Comparison of ENCODE assay signal across 24 cellular contexts in the genomic region with DNA sequence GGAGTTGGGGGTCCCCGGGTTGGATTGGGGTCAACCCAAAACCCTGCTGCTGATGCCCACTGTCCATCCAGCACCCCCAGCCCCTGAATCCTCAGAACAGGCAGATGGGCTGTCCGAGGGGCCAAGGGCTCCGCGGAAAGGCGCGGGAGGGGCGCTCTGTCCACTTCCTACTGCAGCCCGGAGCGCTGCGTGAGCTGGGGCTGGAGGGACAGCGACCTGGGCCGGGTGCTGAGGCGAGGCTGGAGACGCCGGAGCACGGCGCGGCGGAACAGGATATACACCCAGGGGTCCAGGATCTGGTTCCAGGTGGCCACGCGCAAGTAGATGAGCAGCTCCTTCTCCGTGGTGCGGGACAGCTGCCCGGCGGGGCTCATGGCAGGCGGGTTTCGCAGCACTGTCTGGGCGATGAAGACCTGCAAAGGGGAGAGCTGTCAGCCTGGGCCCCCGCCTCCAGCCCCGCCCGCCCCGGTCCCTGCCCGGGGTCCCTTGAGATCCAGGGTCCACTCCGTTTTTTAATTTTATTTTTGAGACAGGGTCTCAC. TPM values are rescaled to one million over a fixed set of nuclear protein-coding genes. Genes with fewer than 3 reads are reported as not detected.
A peak's percentile ranks its signal among the peaks of the same experiment; 100 is the strongest.
DNase-seq lines count a peak whose midpoint lies in the region; ATAC-seq, FAIRE-seq and TF ChIP-seq lines count a peak whose summit lies in the region.
"Had no signal": no experiment of that assay in that cellular context is flagged by ENCODE, and none has a peak within 500 bp of the region (broad histone marks: within the 10 kb centered on the region; RNA-seq: fewer than 3 reads in every experiment).

No MANE protein-coding gene starts in this region.

- no peak for TF ChIP-seq POLR2A in K562 (conservative IDR thresholded peaks at IDR 0.05)

- no peaks in the 10 kb centered on the region for H3K9me2 ChIP-seq in hepatocyte (replicated peaks; ENCODE audit: insufficient read depth)

- no peaks in the 10 kb centered on the region for H3K79me1 ChIP-seq in neuronal stem cell (ENCODE audit: low read depth, low read length)

- H3K4me2 ChIP-seq in K562 (ENCODE audit: insufficient read depth, low read length) (no peak overlapping the region), neuronal stem cell (ENCODE audit: insufficient read depth, low read length, poor library complexity, severe bottlenecking) (no peak overlapping the region), hepatocyte (no peak overlapping the region)
- H3K4me2 ChIP-seq: A549; BLaER1 treated with 17β-estradiol and CSF1 and Interleukin-3, amounts not matched to agents 10 nM and 100 nM had no signal

- H3K14ac ChIP-seq in neuronal stem cell (ENCODE audit: low read length), result no peak overlapping the region

- H4K20me1 ChIP-seq in K562 (replicated peaks; ENCODE audit: control insufficient read depth, insufficient read depth, low read length), result no peaks in the 10 kb centered on the region
- no peaks in the 10 kb centered on the region for H4K20me1 ChIP-seq in hepatocyte (ENCODE audit: insufficient read depth, poor library complexity, severe bottlenecking)
- H4K20me1 ChIP-seq: BLaER1 treated with 17β-estradiol and CSF1 and Interleukin-3, amounts not matched to agents 10 nM and 100 nM had no signal

- no peak overlapping the region for H3K23ac ChIP-seq in neuronal stem cell (ENCODE audit: low read depth, low read length, poor library complexity)

- H3K9ac ChIP-seq in K562 (ENCODE audit: insufficient read depth in 1 of 2, low read depth in 2 of 2, low read length in 2 of 2) (no peak overlapping the region; a peak in 1 of 4 replicates), neuronal stem cell (ENCODE audit: low read depth, low read length, poor library complexity) (no peak overlapping the region)
- H3K9ac ChIP-seq: BLaER1 treated with 17β-estradiol and CSF1 and Interleukin-3, amounts not matched to agents 10 nM and 100 nM had no signal

- POLR2A ChIA-PET in K562 (lab: Yijun Ruan, JAX), result interaction anchor here (0.9 to 1.2 kb wide), 2 partner anchors 12 to 19 kb away, joined by 3 to 4 read pairs; no protein-coding TSS in a partner anchor

- H3K4me3 ChIP-seq in H7 (ENCODE audit: insufficient read depth, low read depth, low read length) (no peak overlapping the region), K562 (no peak overlapping the region), neuronal stem cell (ENCODE audit: low read length in 2 of 2) (no peak overlapping the region), hepatocyte (no peak overlapping the region)
- H3K4me3 ChIP-seq: A549; BLaER1 treated with 17β-estradiol and CSF1 and Interleukin-3, amounts not matched to agents 10 nM and 100 nM had no signal

- H3K27me3 ChIP-seq in H7 (ENCODE audit: control insufficient read depth, insufficient read depth, low read length) (no peaks in the 10 kb centered on the region; the same call in 1 of the 2 replicates), K562 (ENCODE audit: control insufficient read depth in 2 of 2, insufficient read depth in 2 of 2, low read length in 2 of 2) (no peaks in the 10 kb centered on the region), neuronal stem cell (ENCODE audit: control insufficient read depth in 3 of 3, insufficient read depth in 3 of 3, low read depth in 1 of 3, low read length in 3 of 3) (no peaks in the 10 kb centered on the region), hepatocyte (peaks cover 6% of the 10 kb centered on the region)

- intact Hi-C loops in K562 (cut with micrococcal nuclease) (no loop called here), sciatic nerve (cut with DNase I) (no loop called here)

- no peak for TF ChIP-seq EP300 in K562 (IDR thresholded peaks at IDR 0.05; ENCODE audit: low read length)

- H2AFZ ChIP-seq in K562 (ENCODE audit: low read depth, low read length) (no peak overlapping the region), neuronal stem cell (ENCODE audit: low read length) (peak overlapping the region; percentile 40), hepatocyte (no peak overlapping the region)

- no TSS peak for BruUV-seq in K562 (replicated peaks; lab: Mats Ljungman, UMichigan)

- H3K79me2 ChIP-seq in K562 (ENCODE audit: control insufficient read depth, insufficient read depth, low read length), result no peaks in the 10 kb centered on the region
- no peaks in the 10 kb centered on the region for H3K79me2 ChIP-seq in hepatocyte

- no peak overlapping the region for H2BK12ac ChIP-seq in neuronal stem cell (ENCODE audit: low read length)

- H3K9me3 ChIP-seq in K562 (replicated peaks; ENCODE audit: control insufficient read depth, insufficient read depth, low read depth, low read length) (peaks cover 14% of the 10 kb centered on the region), neuronal stem cell (replicated peaks in 1 of 2; ENCODE audit: control insufficient read depth in 2 of 2, insufficient read depth in 1 of 2, low read depth in 1 of 2, low read length in 2 of 2) (peaks cover 0 to 2% of the 10 kb centered on the region in 2 donors), hepatocyte (ENCODE audit: low read depth) (no peaks in the 10 kb centered on the region)

- ATAC-seq in K562 (no peak), sciatic nerve (no peak), GM19351 (IDR thresholded peaks at IDR 0.05; ENCODE audit: unreplicated experiment) (no peak)
- ATAC-seq: A549; CD8-positive, alpha-beta T cell had no signal

- H3K36me3 ChIP-seq in H7 (replicated peaks; ENCODE audit: control insufficient read depth, insufficient read depth, low read length) (no peaks in the 10 kb centered on the region), K562 (ENCODE audit: control insufficient read depth, insufficient read depth, low read length) (peaks cover 14% of the 10 kb centered on the region; the same call in 1 of the 3 replicates), neuronal stem cell (replicated peaks in 1 of 2; ENCODE audit: control insufficient read depth in 2 of 2, insufficient read depth in 2 of 2, low read length in 2 of 2) (no peaks in the 10 kb centered on the region), hepatocyte (replicated peaks; ENCODE audit: insufficient read depth, low read depth) (no peaks in the 10 kb centered on the region)

- no peak for FAIRE-seq in K562 (lab: Jason Lieb, UNC)
- FAIRE-seq: A549, D721Med, G401.6, GM12891, GM19239 had no signal

- no peaks in the 10 kb centered on the region for H3K9me1 ChIP-seq in K562 (ENCODE audit: control insufficient read depth, insufficient read depth, low read length)

- no peak overlapping the region for H4K8ac ChIP-seq in neuronal stem cell (ENCODE audit: low read depth, low read length)

- no peak overlapping the region for H2BK5ac ChIP-seq in neuronal stem cell (ENCODE audit: low read length)

- 96% methylated on average over 18 of the region's 34 CpGs for WGBS in K562 (ENCODE audit: insufficient coverage, low coverage, missing lambda C conversion rate)
- WGBS in neuronal stem cell (ENCODE audit: extremely low coverage in 2 of 2, insufficient read length in 2 of 2, insufficient replicate concordance in 1 of 2), 2 donors, result no CpG with 5 or more reads among the region's 34 CpGs
- 93% methylated on average over 21 of the region's 34 CpGs for whole genome bisulfite sequencing in hepatocyte (ENCODE audit: low lambda C conversion rate, missing lambda C conversion rate)

- H2BK15ac ChIP-seq in neuronal stem cell (ENCODE audit: low read length), result peak overlapping the region; percentile 58

- DNase-seq in H7 (peak; percentile 62), NCI-H69 (lab: John Stamatoyannopoulos, UW) (peak; percentile 38), K562 (ENCODE audit: extremely low read depth in 1 of 4, low spot score in 3 of 4) (no peak), neuronal stem cell (ENCODE audit: low spot score) (no peak), sciatic nerve (ENCODE audit: low spot score) (no peak), hepatocyte (ENCODE audit: low spot score) (no peak)
- no peak for DNase-seq in stimulated activated CD4-positive, alpha-beta T cell treated with anti-CD3 and anti-CD28 coated beads, Interleukin-12 subunit alpha, Interleukin-12 subunit beta, amount 100 ng/mL, for 4 hours
- DNase-seq: AML-193; Caco-2; Calu3; CD4-positive, alpha-beta T cell; CD8-positive, alpha-beta T cell; DMS79 treated with DMSO at 0.1 percent for 48 hours; GF-D8 had no signal

- H2BK120ac ChIP-seq in neuronal stem cell (ENCODE audit: low read depth, low read length), result no peak overlapping the region

- peaks cover 0 to 20% of the 10 kb centered on the region in 2 experiments; a peak in 1 of 5 replicates for H3K4me1 ChIP-seq in K562 (replicated peaks in 1 of 2; ENCODE audit: control insufficient read depth in 2 of 2, insufficient read depth in 2 of 2, low read length in 2 of 2)
- H3K4me1 ChIP-seq in neuronal stem cell (ENCODE audit: control insufficient read depth in 2 of 2, insufficient read depth in 1 of 2, low read depth in 1 of 2, low read length in 2 of 2), result no peaks in the 10 kb centered on the region
- no peaks in the 10 kb centered on the region for H3K4me1 ChIP-seq in hepatocyte (ENCODE audit: insufficient read depth)
- H3K4me1 ChIP-seq: A549, Caco-2 had no signal

- no peak for TF ChIP-seq RAD21 in K562 (CRISPR knock-in tag; conservative IDR thresholded peaks at IDR 0.05 in 1 of 2, IDR thresholded peaks at IDR 0.05 in 1 of 2)

- H3K4ac ChIP-seq in neuronal stem cell (ENCODE audit: low read length), result no peak overlapping the region

- no peak for TF ChIP-seq CTCF in K562 (IDR thresholded peaks at IDR 0.05 in 2 of 3, conservative IDR thresholded peaks at IDR 0.05 in 1 of 3; ENCODE audit: insufficient read depth in 2 of 3, low read depth in 1 of 3, low read length in 3 of 3)
- TF ChIP-seq CTCF in hepatocyte (IDR thresholded peaks at IDR 0.05; ENCODE audit: poor library complexity), result no peak

- CTCF ChIA-PET in K562 (lab: Yijun Ruan, JAX; ENCODE audit: low intra/inter-chr PET ratio), result no interaction called here

- peak overlapping the region; percentile 75 for H2AK5ac ChIP-seq in neuronal stem cell (ENCODE audit: low read depth, low read length)

- H3K27ac ChIP-seq in K562 (ENCODE audit: extremely low read depth, low read depth, low read length) (no peak overlapping the region), neuronal stem cell (replicated peaks; ENCODE audit: low read length) (no peak overlapping the region), hepatocyte (no peak overlapping the region)
- H3K27ac ChIP-seq: 22Rv1; A549; BLaER1 treated with 17β-estradiol and CSF1 and Interleukin-3, amounts not matched to agents 10 nM and 100 nM; C4-2B had no signal

- H3K18ac ChIP-seq in neuronal stem cell (ENCODE audit: low read length), result peak overlapping the region; percentile 48

- in situ Hi-C loops in K562 (cut with MboI), result no loop called here

- no peak overlapping the region for H4K91ac ChIP-seq in neuronal stem cell (ENCODE audit: low read depth, low read length, poor library complexity)

RNA-seq across cellular contexts. Expression of a gene that starts 10.3 kb away (rescaled TPM):
- total RNA-seq in H7 (2014; rRNA removed; shearing (Covaris generic)), result 0.11 and 0.21 TPM in 2 replicates
- 2.6 and 7.5 TPM in 2 replicates for total RNA-seq in K562 (2011; cell fraction: chromatin; rRNA removed; ENCODE audit: low replicate concordance)
- total RNA-seq in K562 (2011; cell fraction: nucleolus; rRNA removed), result 3.8 and 5.5 TPM in 2 replicates
- total RNA-seq in K562 (2011; cell fraction: nucleoplasm; rRNA removed), result 3.2 and 4.0 TPM in 2 replicates
- total RNA-seq in K562 (2014; rRNA removed) (0.54 and 1.2 TPM in 2 replicates), K562 (2014; rRNA removed; fragmentation: Illumina TruSeq; extraction: Trizol) (0.83 and 0.91 TPM in 2 replicates), K562 (2015; rRNA removed; fragmentation: Illumina TruSeq; extraction: Trizol) (0.98 and 1.0 TPM in 2 replicates), K562 (2021) (3.3 and 3.9 TPM in 2 replicates), sciatic nerve (2.4 TPM), hepatocyte (0.04 TPM in 1 of 2 replicates, not detected in the other)
- polyA plus RNA-seq in K562 (2011; rRNA removed) (2.5 and 3.1 TPM in 2 replicates), K562 (2014; fragmentation: Illumina TruSeq; extraction: Trizol) (3.0 and 3.6 TPM in 2 replicates), K562 (2014; fragmentation: Nextera tagmentation; extraction: Ambion mirVana) (under 1 TPM in 1 of 2 experiments, not detected in 1; 0.03 TPM), K562 (2014; rRNA removed) (1.9 and 2.3 TPM in 2 replicates), hepatocyte (0.19 and 0.28 TPM in 2 replicates)
- polyA plus RNA-seq in K562 (2011; cell fraction: cytosol; rRNA removed), result 3.0 and 4.9 TPM in 2 replicates
- 5.3 and 8.9 TPM in 2 replicates for polyA plus RNA-seq in K562 (2011; cell fraction: nucleus; rRNA removed)
- 3.6 and 14.1 TPM in 2 replicates for polyA plus RNA-seq in K562 (2012)
- 2.0 and 3.2 TPM in 2 replicates for polyA minus RNA-seq in K562 (2011; rRNA and poly(A)+ RNA removed)
- polyA minus RNA-seq in K562 (2011; cell fraction: cytosol; rRNA and poly(A)+ RNA removed), result 5.9 and 6.7 TPM in 2 replicates
- 1.6 and 2.1 TPM in 2 replicates for polyA minus RNA-seq in K562 (2011; cell fraction: nucleus; rRNA and poly(A)+ RNA removed)
- 0.46 TPM for polyA plus RNA-seq in neuronal stem cell (2013, experiment 1 of 2)
- polyA plus RNA-seq in neuronal stem cell (2013, experiment 2 of 2), result 0.47 TPM
- total RNA-seq: A172, Caco-2, Calu3 had no signal

RNA-seq across cellular contexts. Expression of a gene that starts 11.1 kb away (rescaled TPM):
- total RNA-seq in H7 (2014; rRNA removed; shearing (Covaris generic)), result 0.18 and 0.45 TPM in 2 replicates
- total RNA-seq in K562 (2011; cell fraction: chromatin; rRNA removed; ENCODE audit: low replicate concordance), result 10.2 and 37.7 TPM in 2 replicates
- total RNA-seq in K562 (2011; cell fraction: nucleolus; rRNA removed), result 58.8 and 84.5 TPM in 2 replicates
- 27.7 and 36.4 TPM in 2 replicates for total RNA-seq in K562 (2011; cell fraction: nucleoplasm; rRNA removed)
- 2.5 and 5.2 TPM in 2 replicates for total RNA-seq in K562 (2014; rRNA removed)
- 2.3 and 2.8 TPM in 2 replicates for total RNA-seq in K562 (2014; rRNA removed; fragmentation: Illumina TruSeq; extraction: Trizol)
- total RNA-seq in K562 (2015; rRNA removed; fragmentation: Illumina TruSeq; extraction: Trizol), result 2.5 and 3.1 TPM in 2 replicates
- total RNA-seq in K562 (2021), result 21.0 and 24.0 TPM in 2 replicates
- 2.9 and 4.4 TPM in 2 replicates for polyA plus RNA-seq in K562 (2011; rRNA removed)
- 4.0 and 21.7 TPM in 2 replicates for polyA plus RNA-seq in K562 (2011; cell fraction: cytosol; rRNA removed)
- 3.7 and 12.5 TPM in 2 replicates for polyA plus RNA-seq in K562 (2011; cell fraction: nucleus; rRNA removed)
- 11.5 and 11.6 TPM in 2 replicates for polyA plus RNA-seq in K562 (2012)
- 4.3 and 6.7 TPM in 2 replicates for polyA plus RNA-seq in K562 (2014; fragmentation: Illumina TruSeq; extraction: Trizol)
- polyA plus RNA-seq in K562 (2014; fragmentation: Nextera tagmentation; extraction: Ambion mirVana), result 1 to 10 TPM; 1.5 to 2.6 TPM
- polyA plus RNA-seq in K562 (2014; rRNA removed), result 5.7 and 6.1 TPM in 2 replicates
- 0.90 and 1.6 TPM in 2 replicates for polyA minus RNA-seq in K562 (2011; rRNA and poly(A)+ RNA removed)
- polyA minus RNA-seq in K562 (2011; cell fraction: cytosol; rRNA and poly(A)+ RNA removed), result 17.4 and 19.6 TPM in 2 replicates
- polyA minus RNA-seq in K562 (2011; cell fraction: nucleus; rRNA and poly(A)+ RNA removed), result 3.1 and 6.1 TPM in 2 replicates
- polyA plus RNA-seq in neuronal stem cell (2013, experiment 1 of 2), result 0.11 TPM
- 0.12 TPM for polyA plus RNA-seq in neuronal stem cell (2013, experiment 2 of 2)
- total RNA-seq in sciatic nerve, result 11.2 TPM
- 0.12 and 0.70 TPM in 2 replicates for total RNA-seq in hepatocyte
- polyA plus RNA-seq in hepatocyte, result 1.2 and 2.0 TPM in 2 replicates

RNA-seq across cellular contexts. Expression of a gene that starts 22.8 kb away (rescaled TPM):
- total RNA-seq in H7 (2014; rRNA removed; shearing (Covaris generic)), result 109 and 124 TPM in 2 replicates
- total RNA-seq in K562 (2011; cell fraction: chromatin; rRNA removed; ENCODE audit: low replicate concordance), result 47.2 and 115 TPM in 2 replicates
- total RNA-seq in K562 (2011; cell fraction: nucleolus; rRNA removed), result 85.8 and 97.1 TPM in 2 replicates
- total RNA-seq in K562 (2011; cell fraction: nucleoplasm; rRNA removed), result 68.6 and 70.5 TPM in 2 replicates
- total RNA-seq in K562 (2014; rRNA removed) (137 and 148 TPM in 2 replicates), K562 (2014; rRNA removed; fragmentation: Illumina TruSeq; extraction: Trizol) (18.2 and 18.5 TPM in 2 replicates), K562 (2015; rRNA removed; fragmentation: Illumina TruSeq; extraction: Trizol) (37.6 and 38.6 TPM in 2 replicates), K562 (2021) (122 and 125 TPM in 2 replicates), sciatic nerve (72.9 TPM), hepatocyte (61.4 and 62.6 TPM in 2 replicates)
- polyA plus RNA-seq in K562 (2011; rRNA removed) (47.6 and 54.4 TPM in 2 replicates), K562 (2014; fragmentation: Illumina TruSeq; extraction: Trizol) (25.6 and 53.2 TPM in 2 replicates), K562 (2014; fragmentation: Nextera tagmentation; extraction: Ambion mirVana) (under 1 TPM; 0.35 to 0.78 TPM), K562 (2014; rRNA removed) (159 and 172 TPM in 2 replicates), hepatocyte (82.3 and 105 TPM in 2 replicates)
- polyA plus RNA-seq in K562 (2011; cell fraction: cytosol; rRNA removed), result 49.5 and 107 TPM in 2 replicates
- 169 and 253 TPM in 2 replicates for polyA plus RNA-seq in K562 (2011; cell fraction: nucleus; rRNA removed)
- polyA plus RNA-seq in K562 (2012), result 75.9 and 122 TPM in 2 replicates
- polyA minus RNA-seq in K562 (2011; rRNA and poly(A)+ RNA removed), result 8.0 and 11.1 TPM in 2 replicates
- polyA minus RNA-seq in K562 (2011; cell fraction: cytosol; rRNA and poly(A)+ RNA removed), result 24.4 and 30.8 TPM in 2 replicates
- polyA minus RNA-seq in K562 (2011; cell fraction: nucleus; rRNA and poly(A)+ RNA removed), result 24.4 and 30.4 TPM in 2 replicates
- 76.9 TPM for polyA plus RNA-seq in neuronal stem cell (2013, experiment 1 of 2)
- polyA plus RNA-seq in neuronal stem cell (2013, experiment 2 of 2), result 73.8 TPM

RNA-seq across cellular contexts. Expression of a gene that starts 31.0 kb away (rescaled TPM):
- 44.0 and 46.4 TPM in 2 replicates for total RNA-seq in H7 (2014; rRNA removed; shearing (Covaris generic))
- total RNA-seq in K562 (2011; cell fraction: chromatin; rRNA removed; ENCODE audit: low replicate concordance), result 35.4 and 89.8 TPM in 2 replicates
- 60.3 and 65.9 TPM in 2 replicates for total RNA-seq in K562 (2011; cell fraction: nucleolus; rRNA removed)
- total RNA-seq in K562 (2011; cell fraction: nucleoplasm; rRNA removed), result 35.3 and 37.6 TPM in 2 replicates
- total RNA-seq in K562 (2014; rRNA removed) (46.5 and 57.8 TPM in 2 replicates), K562 (2014; rRNA removed; fragmentation: Illumina TruSeq; extraction: Trizol) (7.6 and 7.9 TPM in 2 replicates), K562 (2015; rRNA removed; fragmentation: Illumina TruSeq; extraction: Trizol) (25.6 and 27.3 TPM in 2 replicates), K562 (2021) (42.1 and 49.2 TPM in 2 replicates), sciatic nerve (19.6 TPM), hepatocyte (15.5 and 18.3 TPM in 2 replicates)
- polyA plus RNA-seq in K562 (2011; rRNA removed) (15.0 and 19.4 TPM in 2 replicates), K562 (2014; fragmentation: Illumina TruSeq; extraction: Trizol) (9.6 and 20.4 TPM in 2 replicates), K562 (2014; fragmentation: Nextera tagmentation; extraction: Ambion mirVana) (under 1 TPM; 0.15 to 0.52 TPM), K562 (2014; rRNA removed) (35.0 and 36.4 TPM in 2 replicates), hepatocyte (15.7 and 18.3 TPM in 2 replicates)
- polyA plus RNA-seq in K562 (2011; cell fraction: cytosol; rRNA removed), result 21.9 and 50.9 TPM in 2 replicates
- polyA plus RNA-seq in K562 (2011; cell fraction: nucleus; rRNA removed), result 54.2 and 84.9 TPM in 2 replicates
- polyA plus RNA-seq in K562 (2012), result 22.8 and 28.5 TPM in 2 replicates
- 4.5 and 9.4 TPM in 2 replicates for polyA minus RNA-seq in K562 (2011; rRNA and poly(A)+ RNA removed)
- 13.0 and 16.6 TPM in 2 replicates for polyA minus RNA-seq in K562 (2011; cell fraction: cytosol; rRNA and poly(A)+ RNA removed)
- polyA minus RNA-seq in K562 (2011; cell fraction: nucleus; rRNA and poly(A)+ RNA removed), result 9.6 and 12.0 TPM in 2 replicates
- 23.9 TPM for polyA plus RNA-seq in neuronal stem cell (2013, experiment 1 of 2)
- polyA plus RNA-seq in neuronal stem cell (2013, experiment 2 of 2), result 25.3 TPM

RNA-seq across cellular contexts. Expression of a gene that starts 38.2 kb away (rescaled TPM):
- total RNA-seq in H7 (2014; rRNA removed; shearing (Covaris generic)), result 34.6 and 42.3 TPM in 2 replicates
- 80.9 and 267 TPM in 2 replicates for total RNA-seq in K562 (2011; cell fraction: chromatin; rRNA removed; ENCODE audit: low replicate concordance)
- 253 and 311 TPM in 2 replicates for total RNA-seq in K562 (2011; cell fraction: nucleolus; rRNA removed)
- 151 and 160 TPM in 2 replicates for total RNA-seq in K562 (2011; cell fraction: nucleoplasm; rRNA removed)
- total RNA-seq in K562 (2014; rRNA removed), result 99.9 and 103 TPM in 2 replicates
- total RNA-seq in K562 (2014; rRNA removed; fragmentation: Illumina TruSeq; extraction: Trizol), result 18.8 and 21.5 TPM in 2 replicates
- total RNA-seq in K562 (2015; rRNA removed; fragmentation: Illumina TruSeq; extraction: Trizol), result 34.8 and 40.7 TPM in 2 replicates
- total RNA-seq in K562 (2021), result 110 and 112 TPM in 2 replicates
- polyA plus RNA-seq in K562 (2011; rRNA removed), result 31.8 and 53.9 TPM in 2 replicates
- 48.2 and 140 TPM in 2 replicates for polyA plus RNA-seq in K562 (2011; cell fraction: cytosol; rRNA removed)
- 127 and 224 TPM in 2 replicates for polyA plus RNA-seq in K562 (2011; cell fraction: nucleus; rRNA removed)
- polyA plus RNA-seq in K562 (2012), result 63.5 and 81.8 TPM in 2 replicates
- polyA plus RNA-seq in K562 (2014; fragmentation: Illumina TruSeq; extraction: Trizol), result 28.2 and 63.0 TPM in 2 replicates
- 1 to 10 TPM in 1 of 2 experiments, under 1 TPM in 1; 0.69 to 1.7 TPM for polyA plus RNA-seq in K562 (2014; fragmentation: Nextera tagmentation; extraction: Ambion mirVana)
- polyA plus RNA-seq in K562 (2014; rRNA removed), result 79.9 and 80.7 TPM in 2 replicates
- 19.6 and 27.4 TPM in 2 replicates for polyA minus RNA-seq in K562 (2011; rRNA and poly(A)+ RNA removed)
- 64.0 and 66.5 TPM in 2 replicates for polyA minus RNA-seq in K562 (2011; cell fraction: cytosol; rRNA and poly(A)+ RNA removed)
- polyA minus RNA-seq in K562 (2011; cell fraction: nucleus; rRNA and poly(A)+ RNA removed), result 38.5 and 38.8 TPM in 2 replicates
- 27.9 TPM for polyA plus RNA-seq in neuronal stem cell (2013, experiment 1 of 2)
- polyA plus RNA-seq in neuronal stem cell (2013, experiment 2 of 2), result 25.3 TPM
- 52.5 TPM for total RNA-seq in sciatic nerve
- total RNA-seq in hepatocyte, result 39.3 and 44.7 TPM in 2 replicates
- polyA plus RNA-seq in hepatocyte, result 57.7 and 63.5 TPM in 2 replicates

Comparison
In these comparisons a context has a peak if more than half of its experiments do, and no peak if none do; other contexts are left out.
1. DNase-seq: peak in H7 (single experiment) and NCI-H69 (single experiment); none in K562 (0 of 4), neuronal stem cell (single experiment), sciatic nerve (single experiment), hepatocyte (single experiment) and stimulated activated CD4-positive, alpha-beta T cell treated with anti-CD3 and anti-CD28 coated beads, Interleukin-12 subunit alpha, Interleukin-12 subunit beta, amount 100 ng/mL, for 4 hours (single experiment).